ENCODE assay signal across 23 cellular contexts in the genomic region with DNA sequence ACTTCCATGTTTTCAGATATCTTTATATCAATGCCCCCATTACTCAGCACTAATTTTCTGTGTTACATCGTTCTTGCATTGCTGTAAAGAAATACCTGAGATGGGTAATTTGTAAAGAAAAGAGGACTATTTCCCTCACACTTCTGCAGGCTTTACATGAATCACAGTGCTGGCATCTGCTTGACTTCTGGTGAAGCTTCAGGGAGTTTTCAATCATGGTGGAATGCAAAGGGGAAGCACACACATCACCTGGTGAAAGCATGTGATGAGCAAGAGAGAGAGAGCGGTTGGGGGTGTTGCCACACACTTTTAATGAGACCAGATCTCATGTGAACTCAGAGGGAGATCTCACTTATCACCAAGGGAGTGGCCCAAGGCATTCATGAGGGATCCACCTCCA.
"Had no signal": no experiment of that assay in that cellular context is flagged by ENCODE, and none has a peak within 500 bp of the region (broad histone marks: within the 10 kb centered on the region; RNA-seq: fewer than 3 reads in every experiment).

No MANE protein-coding gene starts in this region.

- DNase-seq: stimulated activated CD4-positive, alpha-beta T cell treated with anti-CD3 and anti-CD28 coated beads, Interleukin-2, amount 100 ng/mL, for 48 hours; stimulated activated CD4-positive, alpha-beta T cell treated with anti-CD3 and anti-CD28 coated beads, Interleukin-4, amount 100 ng/mL, for 1 hour; stimulated activated CD4-positive, alpha-beta T cell treated with anti-CD3 and anti-CD28 coated beads, Interleukin-4, amount 100 ng/mL, for 24 hours; stimulated activated CD4-positive, alpha-beta T cell treated with anti-CD3 and anti-CD28 coated beads, Interleukin-4, amount 100 ng/mL, for 4 hours; stimulated activated CD8-positive, alpha-beta memory T cell treated with anti-CD3 and anti-CD28 coated beads, Interleukin-4, amount 100 ng/mL, for 48 hours; stimulated activated naive B cell treated with anti-CD40 and anti-IgM and Interleukin-4, amounts not matched to agents 10 μg/mL and 1 μg/mL and 100 μg/mL, for 72 hours; stimulated activated naive CD4-positive, alpha-beta T cell; stimulated activated naive CD4-positive, alpha-beta T cell treated with Interleukin-2 at 50 U/mL for 16 hours; stimulated activated naive CD8-positive, alpha-beta T cell treated with anti-CD3 and anti-CD28 coated beads, Interleukin-15, amount 100 ng/mL, for 72 hours; stimulated activated naive CD8-positive, alpha-beta T cell treated with anti-CD3 and anti-CD28 coated beads, Interleukin-15, Interleukin-2, amounts not matched to agents 100 U/mL and 50 U/mL, for 24 hours; stomach; substantia nigra; testis; thyroid gland; tibial artery; transverse colon; upper lobe of right lung; uterus had no signal

- H3K27ac ChIP-seq: stomach, suprapubic skin, testis, thoracic aorta, thyroid gland, tibial artery, tibial nerve, transverse colon, upper lobe of left lung, upper lobe of right lung, uterus, vagina had no signal

- H3K4me3 ChIP-seq: stomach, suprapubic skin, testis, thoracic aorta, thyroid gland, tibial artery, tibial nerve, transverse colon, upper lobe of left lung, upper lobe of right lung, uterus, vagina had no signal

- H3K4me1 ChIP-seq: stomach, suprapubic skin, testis, thyroid gland, tibial artery, tibial nerve, transverse colon, upper lobe of left lung, upper lobe of right lung, uterus, vagina had no signal

- H3K9me3 ChIP-seq: suprapubic skin, testis, thoracic aorta, thyroid gland, tibial artery, transverse colon, upper lobe of left lung, upper lobe of right lung, uterus, vagina had no signal

- H3K27me3 ChIP-seq: stomach, suprapubic skin, testis, thyroid gland, tibial artery, tibial nerve, transverse colon, upper lobe of left lung, upper lobe of right lung, uterus, vagina had no signal

- H3K36me3 ChIP-seq: stomach, suprapubic skin, thoracic aorta, thyroid gland, tibial artery, tibial nerve, transverse colon, upper lobe of left lung, upper lobe of right lung, uterus, vagina had no signal
